ENCODE assay signal across 8 cellular contexts in the genomic region with DNA sequence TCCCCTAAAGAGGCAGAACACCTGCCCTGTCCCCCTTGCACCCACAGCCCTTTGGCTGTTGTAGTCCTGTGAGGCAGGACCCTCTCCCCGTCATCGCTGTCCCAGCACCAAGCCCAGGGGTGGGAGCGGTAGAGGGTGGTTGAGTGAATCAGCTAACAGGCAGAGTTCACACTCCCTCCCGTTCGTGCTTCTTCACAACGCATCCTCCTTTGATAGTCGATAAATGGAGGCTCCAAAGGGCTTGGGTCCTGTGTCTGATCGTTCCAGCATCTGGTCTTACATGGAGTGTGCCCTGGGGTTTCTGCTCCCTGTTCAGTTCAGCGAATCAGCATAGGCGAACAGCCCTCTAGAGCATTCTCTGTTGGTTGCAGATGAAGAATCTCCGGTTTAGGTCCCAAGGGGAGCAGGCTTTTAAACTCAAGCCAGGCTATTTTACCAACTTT. TPM values are rescaled to one million over a fixed set of nuclear protein-coding genes. Genes with fewer than 3 reads are reported as not detected.
A peak's percentile ranks its signal among the peaks of the same experiment; 100 is the strongest.
DNase-seq lines count a peak whose midpoint lies in the region; ATAC-seq and TF ChIP-seq lines count a peak whose summit lies in the region.

No MANE protein-coding gene starts in this region.

- H3K4me1 ChIP-seq in GM23338 (ENCODE audit: insufficient read depth) (peaks cover 20% of the 10 kb centered on the region), iPS-15b (ENCODE audit: control insufficient read depth, insufficient read depth, low read length) (peaks cover 7% of the 10 kb centered on the region)

- intact Hi-C loops in activated T-helper 2 cell treated with anti-CD3 and anti-CD28 coated beads, Interferon-gamma antibody, Interleukin-2, Interleukin-4, amounts not matched to agents 10 μg/mL and 5 μg/mL and 100 μg/mL, durations not matched to agents 14 hours and 24 hours and 36 hours (cut with micrococcal nuclease): loop anchor here (2.0 kb wide), 2 partner anchors 29 to 163 kb away; a partner anchor contains a TSS

- H3K27ac Mint-ChIP-seq in GM23338: peak overlapping the region; percentile 99
- peak overlapping the region; percentile 93 for H3K27ac Mint-ChIP-seq in activated T-helper 2 cell treated with anti-CD3 and anti-CD28 coated beads, Interferon-gamma antibody, Interleukin-2, Interleukin-4, amounts not matched to agents 10 μg/mL and 5 μg/mL and 100 μg/mL, durations not matched to agents 14 hours and 24 hours and 36 hours
- peak overlapping the region; percentile 87 for H3K27ac Mint-ChIP-seq in stimulated activated naive CD8-positive, alpha-beta T cell treated with anti-CD3 and anti-CD28 coated beads, Interleukin-15, Interleukin-2, amounts not matched to agents 100 ng/mL and 50 ng/mL, for 24 hours

- H3K4me1 Mint-ChIP-seq in GM23338: peaks cover 23% of the 10 kb centered on the region
- H3K4me1 Mint-ChIP-seq in activated T-helper 2 cell treated with anti-CD3 and anti-CD28 coated beads, Interferon-gamma antibody, Interleukin-2, Interleukin-4, amounts not matched to agents 10 μg/mL and 5 μg/mL and 100 μg/mL, durations not matched to agents 14 hours and 24 hours and 36 hours (ENCODE audit: low read depth): peaks cover 38% of the 10 kb centered on the region
- H3K4me1 Mint-ChIP-seq in stimulated activated naive CD8-positive, alpha-beta T cell treated with anti-CD3 and anti-CD28 coated beads, Interleukin-15, Interleukin-2, amounts not matched to agents 100 ng/mL and 50 ng/mL, for 24 hours (ENCODE audit: low read depth): peaks cover 60% of the 10 kb centered on the region

- H3K4me2 ChIP-seq in GM23338: peak overlapping the region; percentile 98

- H3K9ac ChIP-seq in iPS-15b (ENCODE audit: low read depth, low read length): peak overlapping the region; percentile 94

- ATAC-seq in GM23338 (peak; percentile 15), HG02852 (IDR thresholded peaks at IDR 0.05; ENCODE audit: unreplicated experiment) (no peak), GM19467 (IDR thresholded peaks at IDR 0.05; ENCODE audit: unreplicated experiment) (no peak)

- H3K36me3 Mint-ChIP-seq in GM23338 (ENCODE audit: low read depth): peaks cover 48% of the 10 kb centered on the region
- peaks cover 70% of the 10 kb centered on the region for H3K36me3 Mint-ChIP-seq in activated T-helper 2 cell treated with anti-CD3 and anti-CD28 coated beads, Interferon-gamma antibody, Interleukin-2, Interleukin-4, amounts not matched to agents 10 μg/mL and 5 μg/mL and 100 μg/mL, durations not matched to agents 14 hours and 24 hours and 36 hours (ENCODE audit: low read depth)
- H3K36me3 Mint-ChIP-seq in stimulated activated naive CD8-positive, alpha-beta T cell treated with anti-CD3 and anti-CD28 coated beads, Interleukin-15, Interleukin-2, amounts not matched to agents 100 ng/mL and 50 ng/mL, for 24 hours (ENCODE audit: low read depth): peaks cover 62% of the 10 kb centered on the region

- H3K27me3 ChIP-seq in GM23338 (ENCODE audit: insufficient read depth): no peaks in the 10 kb centered on the region
- H3K27me3 ChIP-seq in iPS-15b (ENCODE audit: control insufficient read depth, insufficient read depth, low read length): no peaks in the 10 kb centered on the region

- H3K27ac ChIP-seq in 22Rv1: peak overlapping the region; percentile 89
- H3K27ac ChIP-seq in GM23338 (ENCODE audit: low read depth): peak overlapping the region; percentile 95

- no peaks in the 10 kb centered on the region for H3K9me3 ChIP-seq in iPS-15b (ENCODE audit: control insufficient read depth, insufficient read depth, low read length)

- H3K4me3 Mint-ChIP-seq in GM23338: peak overlapping the region; percentile 86
- H3K4me3 Mint-ChIP-seq in activated T-helper 2 cell treated with anti-CD3 and anti-CD28 coated beads, Interferon-gamma antibody, Interleukin-2, Interleukin-4, amounts not matched to agents 10 μg/mL and 5 μg/mL and 100 μg/mL, durations not matched to agents 14 hours and 24 hours and 36 hours (ENCODE audit: low read depth): peak overlapping the region; percentile 86
- H3K4me3 Mint-ChIP-seq in stimulated activated naive CD8-positive, alpha-beta T cell treated with anti-CD3 and anti-CD28 coated beads, Interleukin-15, Interleukin-2, amounts not matched to agents 100 ng/mL and 50 ng/mL, for 24 hours: peak overlapping the region; percentile 78

- peaks cover 15% of the 10 kb centered on the region for H3K27me3 Mint-ChIP-seq in GM23338 (ENCODE audit: insufficient read depth, low read depth, poor library complexity)
- no peaks in the 10 kb centered on the region for H3K27me3 Mint-ChIP-seq in activated T-helper 2 cell treated with anti-CD3 and anti-CD28 coated beads, Interferon-gamma antibody, Interleukin-2, Interleukin-4, amounts not matched to agents 10 μg/mL and 5 μg/mL and 100 μg/mL, durations not matched to agents 14 hours and 24 hours and 36 hours (ENCODE audit: low read depth)
- H3K27me3 Mint-ChIP-seq in stimulated activated naive CD8-positive, alpha-beta T cell treated with anti-CD3 and anti-CD28 coated beads, Interleukin-15, Interleukin-2, amounts not matched to agents 100 ng/mL and 50 ng/mL, for 24 hours: no peaks in the 10 kb centered on the region

- H3K4me3 ChIP-seq in GM23338: peak overlapping the region; percentile 90
- peak overlapping the region; percentile 82 for H3K4me3 ChIP-seq in iPS-15b (ENCODE audit: low read depth, low read length)

- no peaks in the 10 kb centered on the region; the same call in 1 of the 2 replicates for H4K20me1 ChIP-seq in GM23338 (replicated peaks; ENCODE audit: insufficient read depth)

- no peaks in the 10 kb centered on the region for H3K9me3 Mint-ChIP-seq in GM23338
- no peaks in the 10 kb centered on the region for H3K9me3 Mint-ChIP-seq in activated T-helper 2 cell treated with anti-CD3 and anti-CD28 coated beads, Interferon-gamma antibody, Interleukin-2, Interleukin-4, amounts not matched to agents 10 μg/mL and 5 μg/mL and 100 μg/mL, durations not matched to agents 14 hours and 24 hours and 36 hours
- no peaks in the 10 kb centered on the region for H3K9me3 Mint-ChIP-seq in stimulated activated naive CD8-positive, alpha-beta T cell treated with anti-CD3 and anti-CD28 coated beads, Interleukin-15, Interleukin-2, amounts not matched to agents 100 ng/mL and 50 ng/mL, for 24 hours

- peaks cover 7% of the 10 kb centered on the region for H3F3A ChIP-seq in GM23338 (replicated peaks; ENCODE audit: low read depth)

- H3K36me3 ChIP-seq in GM23338 (ENCODE audit: insufficient read depth): peaks cover 26% of the 10 kb centered on the region
- H3K36me3 ChIP-seq in iPS-15b (ENCODE audit: control insufficient read depth, insufficient read depth, low read length): peaks cover 28% of the 10 kb centered on the region

- TF ChIP-seq CTCF in 22Rv1 (IDR thresholded peaks at IDR 0.05) (no peak), GM23338 (conservative IDR thresholded peaks at IDR 0.05; ENCODE audit: low read depth in 2 of 2) (no peak)

- no peak overlapping the region for H2AFZ ChIP-seq in GM23338

- H3K9me2 ChIP-seq in GM23338 (ENCODE audit: insufficient read depth): no peaks in the 10 kb centered on the region

- DNase-seq in GM23338 (ENCODE audit: low spot score) (peak; percentile 53), NCI-H2196 (lab: John Stamatoyannopoulos, UW; ENCODE audit: unreplicated experiment) (no peak)
- DNase-seq in activated T-helper 2 cell treated with anti-CD3 and anti-CD28 coated beads, Interferon-gamma antibody, Interleukin-2, Interleukin-4, amounts not matched to agents 10 μg/mL and 5 μg/mL and 100 μg/mL, durations not matched to agents 14 hours and 24 hours and 36 hours (ENCODE audit: low spot score): no peak

- H3K79me2 ChIP-seq in GM23338 (replicated peaks; ENCODE audit: insufficient read depth): peaks cover 20% of the 10 kb centered on the region

TF ChIP-seq in GM23338, 12 proteins besides CTCF, POLR2A, EP300 and RAD21:
- TF ChIP-seq ZNF331 (CRISPR knock-in tag; IDR thresholded peaks at IDR 0.05; ENCODE audit: low read depth) (no peak), ZNF114 (CRISPR knock-in tag; IDR thresholded peaks at IDR 0.05) (no peak), STAT1 (IDR thresholded peaks at IDR 0.05; ENCODE audit: unreplicated experiment) (no peak), EZH2phosphoT487 (IDR thresholded peaks at IDR 0.05; ENCODE audit: unreplicated experiment) (no peak)

RNA-seq across cellular contexts. Expression of a gene that starts 0.8 kb away (rescaled TPM):
- total RNA-seq in GM23338 (2014; rRNA removed; shearing (Covaris generic)): 44.5 and 45.6 TPM in 2 replicates
- polyA plus RNA-seq in GM23338 (2016; fragmentation: Nextera tagmentation; extraction: Ambion mirVana): 35.3 and 36.5 TPM in 2 replicates
- 63.6 and 70.7 TPM in 2 replicates for total RNA-seq in activated T-helper 2 cell treated with anti-CD3 and anti-CD28 coated beads, Interferon-gamma antibody, Interleukin-2, Interleukin-4, amounts not matched to agents 10 μg/mL and 5 μg/mL and 100 μg/mL, durations not matched to agents 14 hours and 24 hours and 36 hours

RNA-seq across cellular contexts. Expression of a gene that starts 28.4 kb away (rescaled TPM):
- total RNA-seq in GM23338 (2014; rRNA removed; shearing (Covaris generic)): 91.7 and 106 TPM in 2 replicates
- 50.0 and 51.5 TPM in 2 replicates for polyA plus RNA-seq in GM23338 (2016; fragmentation: Nextera tagmentation; extraction: Ambion mirVana)
- 182 and 187 TPM in 2 replicates for total RNA-seq in activated T-helper 2 cell treated with anti-CD3 and anti-CD28 coated beads, Interferon-gamma antibody, Interleukin-2, Interleukin-4, amounts not matched to agents 10 μg/mL and 5 μg/mL and 100 μg/mL, durations not matched to agents 14 hours and 24 hours and 36 hours
